In genomic region chr6:58358452-58358851, GRCh38 we compare ENCODE assay signal across 7 cellular contexts.
DNase-seq lines count a peak whose midpoint lies in the region; FAIRE-seq and TF ChIP-seq lines count a peak whose summit lies in the region.
"Not testable (repeated sequence)": the region's sequence is repeated elsewhere in the genome, so short reads cannot be mapped to it uniquely, and the experiment has no call there.

No MANE protein-coding gene starts in this region.

- H2AFZ ChIP-seq in mammary epithelial cell (ENCODE audit: low read depth, low read length), result peak overlapping the region; percentile 8

- H3K27ac ChIP-seq in RWPE1; mammary epithelial cell (ENCODE audit: insufficient read depth, low read depth, low read length): not testable (repeated sequence)
- peak overlapping the region; percentile 58 for H3K27ac ChIP-seq in epithelial cell of prostate

- not testable (repeated sequence) for H3K36me3 ChIP-seq in mammary epithelial cell (ENCODE audit: insufficient read depth, low read length)

- H3K27ac Mint-ChIP-seq in HFFc6, result peak overlapping the region; percentile 69

- dilution Hi-C loops in mammary epithelial cell (cut with HindIII; ENCODE audit: low sequenced_read_pairs), result not testable (repeated sequence)

- H3K4me2 ChIP-seq in mammary epithelial cell (ENCODE audit: insufficient read depth, low read depth, low read length), result not testable (repeated sequence)

- peaks cover 30% of the 10 kb centered on the region for H3K4me1 Mint-ChIP-seq in HFFc6 (ENCODE audit: low read depth)

- H3K4me1 ChIP-seq in mammary epithelial cell (ENCODE audit: insufficient read depth, low read length), result not testable (repeated sequence)

- in situ Hi-C loops in mammary epithelial cell (cut with MboI; ENCODE audit: low sequenced_read_pairs in 2 of 2), result not testable (repeated sequence)

- 17% methylated on average over 1 of the region's 1 CpG for WGBS in mammary epithelial cell (ENCODE audit: low coverage, missing lambda C conversion rate)

- TF ChIP-seq CTCF in HFFc6 (IDR thresholded peaks at IDR 0.05); RWPE1 (conservative IDR thresholded peaks at IDR 0.05; ENCODE audit: low read depth); mammary epithelial cell (conservative IDR thresholded peaks at IDR 0.05 in 1 of 2, IDR thresholded peaks at IDR 0.05 in 1 of 2; ENCODE audit: extremely low read depth in 1 of 2, insufficient read depth in 1 of 2, low read depth in 1 of 2, low read length in 2 of 2): not testable (repeated sequence)

- H3K9me3 ChIP-seq in mammary epithelial cell (replicated peaks; ENCODE audit: insufficient read depth, low read length), result not testable (repeated sequence)

- not testable (repeated sequence) for H3K79me2 ChIP-seq in mammary epithelial cell (ENCODE audit: insufficient read depth, low read length)

- intact Hi-C loops in mammary epithelial cell (cut with micrococcal nuclease), result not testable (repeated sequence)

- not testable (repeated sequence) for H3K36me3 Mint-ChIP-seq in HFFc6 (ENCODE audit: low read depth)

- H3K27me3 Mint-ChIP-seq in HFFc6 (ENCODE audit: insufficient read depth), result not testable (repeated sequence)

- not testable (repeated sequence) for BruUV-seq in mammary epithelial cell (replicated peaks; lab: Mats Ljungman, UMichigan)

- peak; percentile 40 for DNase-seq in EL
- DNase-seq in HFFc6; epithelial cell of prostate (ENCODE audit: low read depth, low spot score); urothelium cell line (ENCODE audit: low spot score): not testable (repeated sequence)
- peak; percentile 28 for DNase-seq in LHCN-M2 (ENCODE audit: low read depth)
- DNase-seq in RWPE1 (ENCODE audit: low spot score), result peak; percentile 1
- peak; percentile 20 for DNase-seq in mammary epithelial cell

- not testable (repeated sequence) for H3K9ac ChIP-seq in mammary epithelial cell (ENCODE audit: insufficient read depth, low read length)

- H4K20me1 ChIP-seq in mammary epithelial cell (ENCODE audit: insufficient read depth, low read length), result not testable (repeated sequence)

- H3K9me3 Mint-ChIP-seq in HFFc6, result not testable (repeated sequence)

- peak; percentile 65 for FAIRE-seq in urothelium cell line (lab: Jason Lieb, UNC)

- POLR2A ChIA-PET in RWPE1 (lab: Yijun Ruan, JAX; ENCODE audit: low non-redundant PET), result not testable (repeated sequence)

- not testable (repeated sequence) for H3K27me3 ChIP-seq in mammary epithelial cell (ENCODE audit: insufficient read depth, low read length)

- CTCF ChIA-PET in RWPE1 (lab: Yijun Ruan, JAX); mammary epithelial cell (lab: Charles Lee; ENCODE audit: low non-redundant PET): not testable (repeated sequence)

- 0 out of 2 replicates have a peak overlapping the region, but pooled peaks have one; percentile 29 for H3K4me3 Mint-ChIP-seq in HFFc6

- not testable (repeated sequence) for H3K4me3 ChIP-seq in mammary epithelial cell (replicated peaks in 1 of 3; ENCODE audit: insufficient read depth in 1 of 3, low read depth in 2 of 3, low read length in 3 of 3)
